11 cellular contexts compared by ENCODE assay signal in the genomic region with DNA sequence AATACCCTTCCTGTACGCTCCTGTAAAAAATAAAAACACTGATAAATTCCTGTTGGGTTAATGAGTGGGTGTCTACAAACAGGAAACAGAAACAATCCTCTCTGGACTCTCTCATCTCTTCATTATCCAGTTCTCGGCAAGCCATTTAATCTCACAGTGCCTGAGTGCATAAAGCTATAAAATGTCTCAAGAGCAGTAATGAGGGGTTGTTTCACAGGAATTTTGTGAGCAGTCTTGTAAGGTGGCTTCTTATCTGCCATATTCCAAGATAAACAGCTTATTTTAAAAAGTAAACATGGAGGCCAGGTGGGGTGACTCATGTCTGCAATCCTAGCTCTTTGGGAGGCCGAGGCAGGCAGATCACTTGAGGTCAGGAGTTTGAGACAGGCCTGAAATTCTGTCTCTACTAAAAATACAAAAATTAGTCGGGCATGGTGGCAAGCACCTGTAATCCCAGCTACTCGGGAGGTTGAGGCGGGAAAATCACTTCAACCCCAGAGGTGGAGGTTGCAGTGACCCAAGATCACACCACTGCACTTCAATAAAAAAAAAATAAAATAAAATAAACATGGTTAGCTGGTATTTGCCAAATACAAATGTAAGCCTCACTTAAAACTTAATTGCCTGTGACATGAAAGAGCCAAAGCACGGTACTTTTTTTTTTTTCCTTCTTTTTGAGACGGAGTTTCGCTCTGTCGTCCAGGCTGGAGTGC. TPM values are rescaled to one million over a fixed set of nuclear protein-coding genes. Genes with fewer than 3 reads are reported as not detected.
DNase-seq lines count a peak whose midpoint lies in the region; ATAC-seq, FAIRE-seq and TF ChIP-seq lines count a peak whose summit lies in the region.
"Had no signal": no experiment of that assay in that cellular context is flagged by ENCODE, and none has a peak within 500 bp of the region (broad histone marks: within the 10 kb centered on the region; RNA-seq: fewer than 3 reads in every experiment).

No MANE protein-coding gene starts in this region.

- H3K27me3 ChIP-seq in heart left ventricle (no peaks in the 10 kb centered on the region), HepG2 (ENCODE audit: control insufficient read depth in 1 of 2, insufficient read depth in 2 of 2, low read length in 2 of 2) (no peaks in the 10 kb centered on the region)

- in situ Hi-C loops in HepG2 (cut with HindIII; ENCODE audit: extremely low pct_ligation_motif_present, low pct_unique_long_range_greater_than_20kb): no loop called here

- 63 to 67% (median 63%) methylated on average over 10 of the region's 10 CpGs for whole genome bisulfite sequencing in heart left ventricle, 4 donors
- 76% methylated on average over 10 of the region's 10 CpGs for WGBS in HepG2 (ENCODE audit: low lambda C conversion rate)

- BruUV-seq in HepG2 (replicated peaks; lab: Mats Ljungman, UMichigan): no TSS peak

- no peak overlapping the region for H2AFZ ChIP-seq in HepG2 (ENCODE audit: low read length)

- intact Hi-C loops in heart left ventricle (cut with DNase I): no loop called here
- intact Hi-C loops in Right ventricle myocardium superior (cut with DNase I): no loop called here
- intact Hi-C loops in HepG2 (cut with micrococcal nuclease; ENCODE audit: unreplicated experiment): no loop called here

- ATAC-seq in heart left ventricle (peak in 2 of 4 donors; percentile 32 to 59), Right ventricle myocardium superior (ENCODE audit: poor library complexity) (no peak), HepG2 (no peak; the same call in 2 of the 3 replicates), GM21447 (IDR thresholded peaks at IDR 0.05; ENCODE audit: unreplicated experiment) (no peak), GM18505 (IDR thresholded peaks at IDR 0.05; ENCODE audit: unreplicated experiment) (no peak)

- no peaks in the 10 kb centered on the region for H4K20me1 ChIP-seq in HepG2 (ENCODE audit: insufficient read depth, low read length)

- H3K4me2 ChIP-seq in HepG2 (ENCODE audit: low read depth, low read length): no peak overlapping the region

- no peak for TF ChIP-seq EP300 in HepG2 (IDR thresholded peaks at IDR 0.05; ENCODE audit: low read depth in 2 of 2, low read length in 2 of 2)
- no peak for TF ChIP-seq EP300 in HepG2 (CRISPR knock-in tag; IDR thresholded peaks at IDR 0.05; ENCODE audit: borderline replicate concordance)

- peaks cover 0 to 47% (median 23%) of the 10 kb centered on the region in 12 donors for H3K4me1 ChIP-seq in heart left ventricle
- peaks cover 32% of the 10 kb centered on the region for H3K4me1 ChIP-seq in HepG2 (ENCODE audit: insufficient read depth, low read length)

- CTCF ChIA-PET in HepG2 (lab: Yijun Ruan, JAX; ENCODE audit: low intra/inter-chr PET ratio, low total read pairs): no interaction called here

- TF ChIP-seq CTCF in heart left ventricle (IDR thresholded peaks at IDR 0.05) (no peak), HepG2 (CRISPR knock-in tag; IDR thresholded peaks at IDR 0.05) (no peak)

- peaks cover 4% of the 10 kb centered on the region for H3K79me2 ChIP-seq in HepG2 (ENCODE audit: insufficient read depth, low read length)

- DNase-seq in heart left ventricle (no peak), Right ventricle myocardium superior (no peak), amniotic epithelial cell (ENCODE audit: low read depth) (peak; percentile 90), HepG2 (ENCODE audit: low spot score) (no peak), urothelium cell line (ENCODE audit: low spot score) (peak; percentile 14), NAMALWA (ENCODE audit: low spot score) (no peak)
- DNase-seq: COR-L47 had no signal

- no peaks in the 10 kb centered on the region for H3K9me3 ChIP-seq in heart left ventricle
- H3K9me3 ChIP-seq in HepG2 (ENCODE audit: low read length): no peaks in the 10 kb centered on the region

- FAIRE-seq in HepG2 (lab: Jason Lieb, UNC) (no peak), urothelium cell line (lab: Jason Lieb, UNC) (no peak)
- FAIRE-seq: H54 had no signal

- no peak for TF ChIP-seq RAD21 in HepG2 (CRISPR knock-in tag; IDR thresholded peaks at IDR 0.05)

- H3K36me3 ChIP-seq in heart left ventricle (peaks cover 0 to 41% (median 12%) of the 10 kb centered on the region in 9 donors), HepG2 (replicated peaks in 1 of 2; ENCODE audit: control insufficient read depth in 1 of 2, insufficient read depth in 2 of 2, low read length in 2 of 2) (peaks cover 0 to 23% of the 10 kb centered on the region in 2 experiments; a peak in 4 of 5 replicates)

- POLR2A ChIA-PET in HepG2 (lab: Yijun Ruan, JAX): interaction anchor here (0.5 to 1.7 kb wide), 4 partner anchors 26 to 158 kb away, joined by 3 to 8 read pairs (median 4); a partner anchor contains a TSS

- H3K27ac ChIP-seq in heart left ventricle (peak overlapping the region in 10 of 12 donors; percentile 11 to 79 (median 56)), HepG2 (ENCODE audit: extremely low read length, insufficient read depth, low read length) (peak overlapping the region; percentile 48)

- TF ChIP-seq POLR2A in heart left ventricle (IDR thresholded peaks at IDR 0.05): no peak
- no peak for TF ChIP-seq POLR2A in HepG2 (IDR thresholded peaks at IDR 0.05; ENCODE audit: insufficient read depth in 1 of 2, low read depth in 2 of 2, low read length in 2 of 2)
- TF ChIP-seq POLR2A in GM18505 (IDR thresholded peaks at IDR 0.05; ENCODE audit: borderline replicate concordance, extremely low read depth, insufficient read depth, insufficient read length): no peak

- no peak overlapping the region for H3K9ac ChIP-seq in HepG2 (ENCODE audit: insufficient read depth, low read depth, low read length)

- H3K4me3 ChIP-seq in heart left ventricle (no peak overlapping the region), HepG2 (replicated peaks in 1 of 3; ENCODE audit: insufficient read depth in 1 of 3, low read depth in 2 of 3, low read length in 3 of 3) (no peak overlapping the region)
- H3K4me3 ChIP-seq: lung had no signal

TF ChIP-seq in HepG2, 621 proteins besides CTCF, POLR2A, EP300 and RAD21 (continues in another document):
- TF ChIP-seq ZNF225 (CRISPR knock-in tag; IDR thresholded peaks at IDR 0.05) (no peak), ZC3H4 (CRISPR knock-in tag; IDR thresholded peaks at IDR 0.05; ENCODE audit: borderline replicate concordance) (no peak), GATAD2A (CRISPR knock-in tag; IDR thresholded peaks at IDR 0.05) (peak; percentile 49), ZNF253 (CRISPR knock-in tag; IDR thresholded peaks at IDR 0.05; ENCODE audit: borderline replicate concordance) (no peak), RARA (CRISPR knock-in tag; IDR thresholded peaks at IDR 0.05) (0 out of 2 replicates have a peak, but pooled peaks have one; percentile 25)
- TF ChIP-seq, protein P1, sequence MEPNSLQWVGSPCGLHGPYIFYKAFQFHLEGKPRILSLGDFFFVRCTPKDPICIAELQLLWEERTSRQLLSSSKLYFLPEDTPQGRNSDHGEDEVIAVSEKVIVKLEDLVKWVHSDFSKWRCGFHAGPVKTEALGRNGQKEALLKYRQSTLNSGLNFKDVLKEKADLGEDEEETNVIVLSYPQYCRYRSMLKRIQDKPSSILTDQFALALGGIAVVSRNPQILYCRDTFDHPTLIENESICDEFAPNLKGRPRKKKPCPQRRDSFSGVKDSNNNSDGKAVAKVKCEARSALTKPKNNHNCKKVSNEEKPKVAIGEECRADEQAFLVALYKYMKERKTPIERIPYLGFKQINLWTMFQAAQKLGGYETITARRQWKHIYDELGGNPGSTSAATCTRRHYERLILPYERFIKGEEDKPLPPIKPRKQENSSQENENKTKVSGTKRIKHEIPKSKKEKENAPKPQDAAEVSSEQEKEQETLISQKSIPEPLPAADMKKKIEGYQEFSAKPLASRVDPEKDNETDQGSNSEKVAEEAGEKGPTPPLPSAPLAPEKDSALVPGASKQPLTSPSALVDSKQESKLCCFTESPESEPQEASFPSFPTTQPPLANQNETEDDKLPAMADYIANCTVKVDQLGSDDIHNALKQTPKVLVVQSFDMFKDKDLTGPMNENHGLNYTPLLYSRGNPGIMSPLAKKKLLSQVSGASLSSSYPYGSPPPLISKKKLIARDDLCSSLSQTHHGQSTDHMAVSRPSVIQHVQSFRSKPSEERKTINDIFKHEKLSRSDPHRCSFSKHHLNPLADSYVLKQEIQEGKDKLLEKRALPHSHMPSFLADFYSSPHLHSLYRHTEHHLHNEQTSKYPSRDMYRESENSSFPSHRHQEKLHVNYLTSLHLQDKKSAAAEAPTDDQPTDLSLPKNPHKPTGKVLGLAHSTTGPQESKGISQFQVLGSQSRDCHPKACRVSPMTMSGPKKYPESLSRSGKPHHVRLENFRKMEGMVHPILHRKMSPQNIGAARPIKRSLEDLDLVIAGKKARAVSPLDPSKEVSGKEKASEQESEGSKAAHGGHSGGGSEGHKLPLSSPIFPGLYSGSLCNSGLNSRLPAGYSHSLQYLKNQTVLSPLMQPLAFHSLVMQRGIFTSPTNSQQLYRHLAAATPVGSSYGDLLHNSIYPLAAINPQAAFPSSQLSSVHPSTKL (CRISPR knock-in tag; IDR thresholded peaks at IDR 0.05): 0 out of 2 replicates have a peak, but pooled peaks have one; percentile 17

RNA-seq across cellular contexts. Expression of a gene that starts 54.0 kb away (rescaled TPM):
- 100 to 1,000 TPM in 6 of 9 donors, 10 to 100 TPM in 3; 71.1 to 173 (median 107) TPM for total RNA-seq in heart left ventricle
- 10 to 100 TPM; 31.9 to 76.8 TPM for polyA plus RNA-seq in heart left ventricle
- 92.5 TPM for total RNA-seq in Right ventricle myocardium superior
- 28.9 and 30.2 TPM in 2 replicates for total RNA-seq in HepG2 (2016; rRNA removed; fragmentation: Illumina TruSeq; extraction: Trizol)
- total RNA-seq in HepG2 (2016; cell fraction: cytosol; rRNA removed; fragmentation: Illumina TruSeq; extraction: Trizol; ENCODE audit: low read depth): 16.2 and 21.0 TPM in 2 replicates
- 26.9 and 28.6 TPM in 2 replicates for total RNA-seq in HepG2 (2016; cell fraction: insoluble cytoplasmic fraction; rRNA removed; fragmentation: Illumina TruSeq; extraction: Trizol)
- total RNA-seq in HepG2 (2016; cell fraction: membrane; rRNA removed; fragmentation: Illumina TruSeq; extraction: Trizol): 15.5 and 15.9 TPM in 2 replicates
- total RNA-seq in HepG2 (2016; cell fraction: nucleus; rRNA removed; fragmentation: Illumina TruSeq; extraction: Trizol): 33.5 and 40.7 TPM in 2 replicates
- polyA plus RNA-seq in HepG2 (2011; rRNA removed): 42.8 and 43.7 TPM in 2 replicates
- 26.7 and 33.0 TPM in 2 replicates for polyA plus RNA-seq in HepG2 (2011; cell fraction: cytosol; rRNA removed)
- 30.4 and 31.8 TPM in 2 replicates for polyA plus RNA-seq in HepG2 (2011; cell fraction: nucleus; rRNA removed)
- 21.0 and 26.9 TPM in 2 replicates for polyA plus RNA-seq in HepG2 (2012)
- polyA plus RNA-seq in HepG2 (2016; cell fraction: cytosol; fragmentation: Illumina TruSeq; extraction: Trizol; ENCODE audit: low read depth): 0.83 and 0.97 TPM in 2 replicates
- polyA plus RNA-seq in HepG2 (2016; cell fraction: insoluble cytoplasmic fraction; fragmentation: Illumina TruSeq; extraction: Trizol; ENCODE audit: low read depth): 22.9 and 23.8 TPM in 2 replicates
- 3.9 and 5.6 TPM in 2 replicates for polyA plus RNA-seq in HepG2 (2016; cell fraction: membrane; fragmentation: Illumina TruSeq; extraction: Trizol; ENCODE audit: low read depth)
- polyA plus RNA-seq in HepG2 (2016; cell fraction: nucleus; fragmentation: Illumina TruSeq; extraction: Trizol; ENCODE audit: insufficient read depth, low read depth): 35.5 and 36.6 TPM in 2 replicates
- polyA minus RNA-seq in HepG2 (2011; rRNA and poly(A)+ RNA removed; ENCODE audit: low replicate concordance): 62.5 and 153 TPM in 2 replicates
- 23.9 and 31.3 TPM in 2 replicates for polyA minus RNA-seq in HepG2 (2011; cell fraction: cytosol; rRNA and poly(A)+ RNA removed)
- 47.6 and 65.9 TPM in 2 replicates for polyA minus RNA-seq in HepG2 (2011; cell fraction: nucleus; rRNA and poly(A)+ RNA removed)

Comparison
In these comparisons a context has a peak if more than half of its experiments do, and no peak if none do; other contexts are left out.
1. DNase-seq: peak in amniotic epithelial cell (single experiment) and urothelium cell line (single experiment); none in heart left ventricle (0 of 5), Right ventricle myocardium superior (single experiment), HepG2 (single experiment) and NAMALWA (single experiment).